1 cellular context compared by ENCODE assay signal in the genomic region with DNA sequence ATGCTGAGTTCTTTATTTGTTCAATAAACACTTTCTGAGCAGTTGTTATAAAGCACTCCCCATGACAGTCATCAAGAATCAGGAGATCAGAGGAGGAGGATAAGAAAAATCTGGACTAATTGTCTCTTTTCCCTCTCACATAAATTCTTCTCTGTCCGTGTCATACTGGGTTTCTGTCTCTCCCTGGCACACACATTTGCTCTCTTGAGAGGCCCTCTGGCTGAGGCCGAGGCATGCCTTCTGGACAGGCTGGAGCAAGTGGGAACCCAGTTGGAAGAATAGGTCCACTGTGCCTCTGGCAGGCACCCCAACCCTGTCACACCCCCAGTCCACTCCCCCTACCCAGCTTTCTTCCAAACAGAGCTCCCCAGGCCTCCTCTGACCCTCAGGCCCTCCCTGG.
TF ChIP-seq lines count a peak whose summit lies in the region.

No MANE protein-coding gene starts in this region.

TF ChIP-seq in HepG2, 621 proteins besides CTCF, POLR2A, EP300 and RAD21 (continued from another document):
- TF ChIP-seq, protein P1, sequence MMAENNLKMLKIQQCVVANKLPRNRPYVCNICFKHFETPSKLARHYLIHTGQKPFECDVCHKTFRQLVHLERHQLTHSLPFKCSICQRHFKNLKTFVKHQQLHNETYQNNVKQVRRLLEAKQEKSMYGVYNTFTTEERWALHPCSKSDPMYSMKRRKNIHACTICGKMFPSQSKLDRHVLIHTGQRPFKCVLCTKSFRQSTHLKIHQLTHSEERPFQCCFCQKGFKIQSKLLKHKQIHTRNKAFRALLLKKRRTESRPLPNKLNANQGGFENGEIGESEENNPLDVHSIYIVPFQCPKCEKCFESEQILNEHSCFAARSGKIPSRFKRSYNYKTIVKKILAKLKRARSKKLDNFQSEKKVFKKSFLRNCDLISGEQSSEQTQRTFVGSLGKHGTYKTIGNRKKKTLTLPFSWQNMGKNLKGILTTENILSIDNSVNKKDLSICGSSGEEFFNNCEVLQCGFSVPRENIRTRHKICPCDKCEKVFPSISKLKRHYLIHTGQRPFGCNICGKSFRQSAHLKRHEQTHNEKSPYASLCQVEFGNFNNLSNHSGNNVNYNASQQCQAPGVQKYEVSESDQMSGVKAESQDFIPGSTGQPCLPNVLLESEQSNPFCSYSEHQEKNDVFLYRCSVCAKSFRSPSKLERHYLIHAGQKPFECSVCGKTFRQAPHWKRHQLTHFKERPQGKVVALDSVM (CRISPR knock-in tag; IDR thresholded peaks at IDR 0.05) = no peak
- no peak for TF ChIP-seq ZNF570 (CRISPR knock-in tag; IDR thresholded peaks at IDR 0.05; ENCODE audit: borderline replicate concordance)
- TF ChIP-seq HNRNPL (IDR thresholded peaks at IDR 0.05; ENCODE audit: low read depth, low read length) = no peak
